1 cellular context compared by ENCODE assay signal in the genomic region with DNA sequence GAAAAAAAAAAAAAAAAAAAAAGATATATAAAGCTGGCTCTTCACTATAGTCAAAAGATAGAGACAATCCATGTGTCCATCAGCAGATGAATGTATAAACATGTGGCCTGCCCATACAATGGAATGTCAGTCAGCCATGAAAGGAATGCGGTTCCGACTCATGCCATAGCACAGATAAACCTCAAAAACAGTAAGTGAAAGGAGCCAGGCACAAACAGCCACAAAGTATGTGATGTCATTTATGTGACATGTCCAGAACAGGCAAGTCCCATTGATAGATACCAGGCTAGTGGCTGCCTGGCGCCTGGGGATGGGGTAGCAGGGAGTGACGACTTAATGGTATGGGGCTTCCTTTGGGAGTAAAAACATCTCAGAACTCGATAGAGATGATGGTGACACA.
TF ChIP-seq lines count a peak whose summit lies in the region.

No MANE protein-coding gene starts in this region.

TF ChIP-seq in H1, 55 proteins besides CTCF, POLR2A, EP300 and RAD21:
- TF ChIP-seq KDM1A (IDR thresholded peaks at IDR 0.05; ENCODE audit: borderline replicate concordance, low read length) (no peak), BCL11A (IDR thresholded peaks at IDR 0.05; ENCODE audit: low read depth in 2 of 2, low read length in 2 of 2) (no peak), PHF8 (conservative IDR thresholded peaks at IDR 0.05; ENCODE audit: low read depth, low read length) (no peak), SAP30 (IDR thresholded peaks at IDR 0.05; ENCODE audit: insufficient read depth, insufficient replicate concordance, low read length) (no peak), SUZ12 (IDR thresholded peaks at IDR 0.05; ENCODE audit: low read length) (no peak)
